Comparison of ENCODE assay signal across 18 cellular contexts in genomic region chr4:51943221-51943620, GRCh38.
DNase-seq lines count a peak whose midpoint lies in the region; ATAC-seq and TF ChIP-seq lines count a peak whose summit lies in the region.
"Had no signal": no experiment of that assay in that cellular context is flagged by ENCODE, and none has a peak within 500 bp of the region (broad histone marks: within the 10 kb centered on the region; RNA-seq: fewer than 3 reads in every experiment).

No MANE protein-coding gene starts in this region.

- H3K27ac ChIP-seq in PC-9 (no peak overlapping the region), endodermal cell (ENCODE audit: low read depth, low read length) (no peak overlapping the region)
- H3K27ac ChIP-seq: C4-2B, coronary artery, hepatocyte had no signal

- H3F3A ChIP-seq in PC-9 (ENCODE audit: insufficient read depth, low read depth): peaks cover 5% of the 10 kb centered on the region; the same call in 1 of the 2 replicates

- H3K9me3 Mint-ChIP-seq in endodermal cell: peaks cover 49% of the 10 kb centered on the region

- DNase-seq in ELR (ENCODE audit: low read depth): peak; percentile 40
- DNase-seq in PC-9: peak in 1 of 2 experiments; percentile 38
- no peak for DNase-seq in endodermal cell
- peak; percentile 14 for DNase-seq in retinal pigment epithelial cell (ENCODE audit: low read depth)
- DNase-seq in activated gamma-delta T cell treated with Interleukin-2 at 50 U/mL for 16 hours: no peak
- DNase-seq in NCI-H82 (lab: John Stamatoyannopoulos, UW): no peak
- DNase-seq in NCI-H1417 (lab: John Stamatoyannopoulos, UW): no peak
- DNase-seq: amniotic stem cell, erythroblast, NCI-H1417 treated with DMSO at 0.1 percent for 48 hours had no signal

- H3K27me3 Mint-ChIP-seq in endodermal cell (ENCODE audit: insufficient read depth): peaks cover 23% of the 10 kb centered on the region

- intact Hi-C loops in PC-9 (cut with micrococcal nuclease; ENCODE audit: unreplicated experiment): loop anchor here (2.0 to 5.0 kb wide), 3 partner anchors 46 to 98 kb away; no protein-coding TSS in a partner anchor

- H3K9me3 ChIP-seq in PC-9 (ENCODE audit: insufficient read depth, low read depth): no peaks in the 10 kb centered on the region
- peaks cover 6% of the 10 kb centered on the region for H3K9me3 ChIP-seq in endodermal cell (ENCODE audit: control insufficient read depth, low read length)

- H3K36me3 Mint-ChIP-seq in endodermal cell (ENCODE audit: low read depth): no peaks in the 10 kb centered on the region

- H3K36me3 ChIP-seq in PC-9 (ENCODE audit: low read depth) (no peaks in the 10 kb centered on the region), endodermal cell (ENCODE audit: control insufficient read depth, insufficient read depth, low read length) (no peaks in the 10 kb centered on the region)

- H4K20me1 ChIP-seq in PC-9 (ENCODE audit: insufficient read depth): no peaks in the 10 kb centered on the region

- POLR2A ChIA-PET in PC-9 (lab: Charles Lee; ENCODE audit: unreplicated experiment): interaction anchor here (0.7 kb wide), 1 partner anchor 96 kb away, joined by 3 read pairs; no protein-coding TSS in a partner anchor

- H3K4me3 Mint-ChIP-seq in endodermal cell: no peak overlapping the region
- H3K4me3 Mint-ChIP-seq: T-helper 1 cell treated with Interleukin-12 subunit alpha and Interleukin-12 subunit beta and Interleukin-4 antibody, amounts not matched to agents 30 μg/mL and 1 μg/mL, for 36 hours had no signal

- no peaks in the 10 kb centered on the region for H3K4me1 Mint-ChIP-seq in endodermal cell

- no peak overlapping the region for H3K9ac ChIP-seq in endodermal cell (ENCODE audit: extremely low read depth, low read length, poor library complexity, severe bottlenecking)

- ATAC-seq in HG02970 (IDR thresholded peaks at IDR 0.05; ENCODE audit: low FRiP score, unreplicated experiment): no peak
- ATAC-seq: activated CD4-positive, CD25-positive, alpha-beta regulatory T cell treated with anti-CD3 and anti-CD28 coated beads, Interleukin-2, amount 50 U/mL, for 24 hours; sciatic nerve had no signal

- H2AFZ ChIP-seq in PC-9: no peak overlapping the region
- H2AFZ ChIP-seq: hepatocyte had no signal

- H3K4me2 ChIP-seq in PC-9: peak overlapping the region; percentile 13; the same call in 1 of the 2 replicates
- H3K4me2 ChIP-seq: hepatocyte had no signal

- no peaks in the 10 kb centered on the region for H3K9me2 ChIP-seq in PC-9 (ENCODE audit: insufficient read depth)

- BruUV-seq in PC-9 (replicated peaks; lab: Mats Ljungman, UMichigan): no TSS peak

- H3K27me3 ChIP-seq in PC-9 (ENCODE audit: insufficient read depth, low read depth) (no peaks in the 10 kb centered on the region), endodermal cell (ENCODE audit: control insufficient read depth, insufficient read depth, low read length, poor library complexity, severe bottlenecking) (no peaks in the 10 kb centered on the region)
- H3K27me3 ChIP-seq: hepatocyte had no signal

- WGBS in endodermal cell (ENCODE audit: insufficient coverage in 1 of 2, insufficient read length in 1 of 2), 2 experiments: 67 to 88% methylated on average over 1 to 6 of the region's 6 CpGs

- no peak overlapping the region for H3K27ac Mint-ChIP-seq in endodermal cell
- H3K27ac Mint-ChIP-seq: activated T-helper 2 cell treated with anti-CD3 and anti-CD28 coated beads, Interferon-gamma antibody, Interleukin-2, Interleukin-4, amounts not matched to agents 10 μg/mL and 5 μg/mL and 100 μg/mL, durations not matched to agents 14 hours and 24 hours and 36 hours; T-helper 1 cell treated with Interleukin-12 subunit alpha and Interleukin-12 subunit beta and Interleukin-4 antibody, amounts not matched to agents 30 μg/mL and 1 μg/mL, for 36 hours had no signal

- no peak overlapping the region for H3K4me3 ChIP-seq in PC-9
- peak overlapping the region; percentile 3 for H3K4me3 ChIP-seq in endodermal cell (ENCODE audit: low read length)
- no peak overlapping the region for H3K4me3 ChIP-seq in retinal pigment epithelial cell (ENCODE audit: low read length)
- H3K4me3 ChIP-seq: coronary artery, hepatocyte had no signal

- H3K4me1 ChIP-seq in PC-9 (replicated peaks; ENCODE audit: insufficient read depth) (peaks cover 13% of the 10 kb centered on the region), endodermal cell (ENCODE audit: control insufficient read depth, insufficient read depth, low read length) (no peaks in the 10 kb centered on the region)

- H3K79me2 ChIP-seq in PC-9 (ENCODE audit: low read depth): no peaks in the 10 kb centered on the region
- H3K79me2 ChIP-seq: hepatocyte had no signal

- CTCF ChIA-PET in PC-9 (lab: Charles Lee): interaction anchor here (0.6 kb wide), 1 partner anchor 79 kb away, joined by 3 read pairs; no protein-coding TSS in a partner anchor

- TF ChIP-seq CTCF in PC-9 (conservative IDR thresholded peaks at IDR 0.05) (no peak), endodermal cell (conservative IDR thresholded peaks at IDR 0.05) (no peak), retinal pigment epithelial cell (conservative IDR thresholded peaks at IDR 0.05; ENCODE audit: low read depth, low read length) (no peak)

Comparison
In these comparisons a context has a peak if more than half of its experiments do, and no peak if none do; other contexts are left out.
1. DNase-seq: peak in ELR (single experiment) and retinal pigment epithelial cell (single experiment); none in endodermal cell (single experiment), activated gamma-delta T cell treated with Interleukin-2 at 50 U/mL for 16 hours (single experiment), NCI-H82 (single experiment) and NCI-H1417 (0 of 3).